In the genomic region with DNA sequence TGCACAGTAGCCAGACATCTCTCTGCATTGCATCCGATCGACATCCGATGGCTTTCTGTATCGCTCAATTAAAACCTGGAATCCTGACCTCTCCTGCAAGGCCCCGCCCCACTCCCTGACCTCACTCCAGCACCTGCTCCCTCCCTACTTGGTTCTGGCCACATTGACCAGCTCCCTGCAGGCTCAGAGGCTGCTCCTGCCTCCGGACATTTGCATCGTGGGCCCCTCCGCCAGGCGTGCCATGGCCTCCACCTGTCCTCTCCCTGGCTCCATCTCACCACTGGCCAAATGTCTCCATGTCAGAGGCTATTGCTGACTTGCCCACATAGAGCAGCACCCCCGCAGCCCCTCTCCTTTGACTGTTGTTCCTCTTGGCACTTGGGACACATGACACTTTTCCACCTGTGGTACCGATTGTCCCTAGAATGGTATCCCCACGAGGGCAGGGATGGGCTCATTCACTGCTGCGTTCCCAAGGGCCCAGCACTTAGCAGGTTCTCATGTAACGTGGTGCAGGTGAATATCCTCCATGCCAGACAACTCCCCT, we compare ENCODE assay signal across 1 cellular context.
TF ChIP-seq lines count a peak whose summit lies in the region.

No MANE protein-coding gene starts in this region.

TF ChIP-seq in A549, 52 proteins besides CTCF, POLR2A, EP300 and RAD21 (continued from another document):
- TF ChIP-seq, protein P1, sequence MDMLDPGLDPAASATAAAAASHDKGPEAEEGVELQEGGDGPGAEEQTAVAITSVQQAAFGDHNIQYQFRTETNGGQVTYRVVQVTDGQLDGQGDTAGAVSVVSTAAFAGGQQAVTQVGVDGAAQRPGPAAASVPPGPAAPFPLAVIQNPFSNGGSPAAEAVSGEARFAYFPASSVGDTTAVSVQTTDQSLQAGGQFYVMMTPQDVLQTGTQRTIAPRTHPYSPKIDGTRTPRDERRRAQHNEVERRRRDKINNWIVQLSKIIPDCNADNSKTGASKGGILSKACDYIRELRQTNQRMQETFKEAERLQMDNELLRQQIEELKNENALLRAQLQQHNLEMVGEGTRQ (IDR thresholded peaks at IDR 0.05): no peak
- no peak for TF ChIP-seq CBX8 (IDR thresholded peaks at IDR 0.05)
- no peak for TF ChIP-seq RFX5 (IDR thresholded peaks at IDR 0.05)
- no peak for TF ChIP-seq HOXB13 (CRISPR knock-in tag; IDR thresholded peaks at IDR 0.05; ENCODE audit: low read depth)
- TF ChIP-seq NFE2L2 (conservative IDR thresholded peaks at IDR 0.05; ENCODE audit: low read length): no peak
- no peak for TF ChIP-seq JUN (IDR thresholded peaks at IDR 0.05)
- no peak for TF ChIP-seq JUNB (IDR thresholded peaks at IDR 0.05)
- TF ChIP-seq E2F6 (IDR thresholded peaks at IDR 0.05; ENCODE audit: borderline replicate concordance, low read depth): no peak
- no peak for TF ChIP-seq POLR2AphosphoS2 (conservative IDR thresholded peaks at IDR 0.05; ENCODE audit: low read length)
- no peak for TF ChIP-seq EHMT2 (IDR thresholded peaks at IDR 0.05; ENCODE audit: low read depth)
